8 cellular contexts compared by ENCODE assay signal in genomic region chr14:75127474-75127820, GRCh38. TPM values are rescaled to one million over a fixed set of nuclear protein-coding genes. Genes with fewer than 3 reads are reported as not detected.
DNase-seq lines count a peak whose midpoint lies in the region; ATAC-seq and TF ChIP-seq lines count a peak whose summit lies in the region.
"Not testable (repeated sequence)": the region's sequence is repeated elsewhere in the genome, so short reads cannot be mapped to it uniquely, and the experiment has no call there.

No MANE protein-coding gene starts in this region.

- intact Hi-C loops in CD4-positive, alpha-beta memory T cell (cut with micrococcal nuclease) = loop anchor here (1.0 to 5.0 kb wide), 7 partner anchors 49 to 535 kb away; partner anchors contain the start of genes EIF2B2, ERG28, TMED10 and TTLL5
- intact Hi-C loops in adrenal gland (cut with DNase I); left lung (cut with DNase I): not testable (repeated sequence)

- peak overlapping the region; percentile 93 for H3K9ac ChIP-seq in HUES64 (ENCODE audit: low read depth, low read length)
- H3K9ac ChIP-seq in parathyroid adenoma = peak overlapping the region; percentile 94

- not testable (repeated sequence) for TF ChIP-seq POLR2A in adrenal gland (IDR thresholded peaks at IDR 0.05)

- peaks cover 42% of the 10 kb centered on the region for H3K4me1 ChIP-seq in CD4-positive, alpha-beta memory T cell (ENCODE audit: insufficient read depth, low read length)
- H3K4me1 ChIP-seq in HUES64 (ENCODE audit: insufficient read depth, low read length) = peaks cover 17% of the 10 kb centered on the region
- H3K4me1 ChIP-seq in adrenal gland (replicated peaks in 1 of 2) = peaks cover 11 to 43% of the 10 kb centered on the region in 2 donors
- H3K4me1 ChIP-seq in esophagus (ENCODE audit: control insufficient read depth in 2 of 2, insufficient read depth in 2 of 2, low read length in 1 of 2); thymus (ENCODE audit: control insufficient read depth, insufficient read depth, low read length): not testable (repeated sequence)
- peaks cover 27 to 50% of the 10 kb centered on the region in 2 donors for H3K4me1 ChIP-seq in left lung
- H3K4me1 ChIP-seq in parathyroid adenoma = peaks cover 12% of the 10 kb centered on the region

- H3K9me3 ChIP-seq in CD4-positive, alpha-beta memory T cell (ENCODE audit: control insufficient read depth in 1 of 2, low read length in 2 of 2); HUES64 (ENCODE audit: insufficient read depth, low read depth, low read length); adrenal gland (replicated peaks in 1 of 3); esophagus (ENCODE audit: control insufficient read depth in 2 of 2, insufficient read depth in 1 of 2, low read depth in 1 of 2, low read length in 1 of 2); left lung; parathyroid adenoma (ENCODE audit: control insufficient read depth, low read length); thymus (ENCODE audit: control insufficient read depth): not testable (repeated sequence)

- peaks cover 3 to 26% of the 10 kb centered on the region in 2 donors for H3K36me3 Mint-ChIP-seq in CD4-positive, alpha-beta memory T cell
- H3K36me3 Mint-ChIP-seq in T-helper 2 cell treated with Interferon-gamma antibody and Interleukin-4, amounts not matched to agents 5 μg/mL and 100 μg/mL, for 36 hours (ENCODE audit: low read depth) = peaks cover 17% of the 10 kb centered on the region

- not testable (repeated sequence) for H3K27me3 ChIP-seq in CD4-positive, alpha-beta memory T cell (ENCODE audit: insufficient read depth, low read length); HUES64 (ENCODE audit: insufficient read depth, low read length); adrenal gland; esophagus (ENCODE audit: control insufficient read depth in 1 of 2, insufficient read depth in 2 of 2, low read length in 2 of 2); left lung; parathyroid adenoma (ENCODE audit: control insufficient read depth, insufficient read depth, low read length); thymus (ENCODE audit: control insufficient read depth, insufficient read depth)

- H3K27ac Mint-ChIP-seq in CD4-positive, alpha-beta memory T cell = peak overlapping the region; percentile 95 to 99 (median 99)
- peak overlapping the region; percentile 96 for H3K27ac Mint-ChIP-seq in T-helper 2 cell treated with Interferon-gamma antibody and Interleukin-4, amounts not matched to agents 5 μg/mL and 100 μg/mL, for 36 hours

- 53% methylated on average over 16 of the region's 16 CpGs for WGBS in HUES64
- WGBS in adrenal gland, 4 donors = 12 to 28% (median 21%) methylated on average over 15 to 16 of the region's 16 CpGs
- WGBS in esophagus, 2 donors = 25 to 28% methylated on average over 16 of the region's 16 CpGs
- 44% methylated on average over 16 of the region's 16 CpGs for WGBS in thymus

- CTCF ChIA-PET in CD4-positive, alpha-beta memory T cell (lab: Charles Lee; ENCODE audit: partially characterized antibody) = interaction anchor here (0.8 to 10.5 kb wide), 4 partner anchors 9 to 173 kb away, joined by 3 to 273 read pairs (median 15); no protein-coding TSS in a partner anchor

- H3K27me3 Mint-ChIP-seq in CD4-positive, alpha-beta memory T cell; T-helper 2 cell treated with Interferon-gamma antibody and Interleukin-4, amounts not matched to agents 5 μg/mL and 100 μg/mL, for 36 hours (ENCODE audit: low read depth): not testable (repeated sequence)

- H3K79me2 ChIP-seq in parathyroid adenoma = not testable (repeated sequence)

- POLR2A ChIA-PET in CD4-positive, alpha-beta memory T cell (lab: Charles Lee; ENCODE audit: partially characterized antibody) = interaction anchor here (0.6 to 2.7 kb wide), 20 partner anchors 9 to 533 kb away, joined by 3 to 18 read pairs (median 5); partner anchors contain the start of genes ACYP1, ERG28, TMED10 and TTLL5

- H2AFZ ChIP-seq in parathyroid adenoma = peak overlapping the region; percentile 92

- peak overlapping the region; percentile 94 for H3K27ac ChIP-seq in CD4-positive, alpha-beta memory T cell (ENCODE audit: low read depth, low read length)
- H3K27ac ChIP-seq in HUES64 (ENCODE audit: low read depth, low read length) (peak overlapping the region; percentile 91), adrenal gland (peak overlapping the region; percentile 87 to 96 (median 93)), esophagus (ENCODE audit: low read depth in 2 of 2, low read length in 1 of 2) (peak overlapping the region; percentile 98 to 99), left lung (peak overlapping the region; percentile 94 to 99), parathyroid adenoma (peak overlapping the region; percentile 92), thymus (ENCODE audit: low read depth) (peak overlapping the region; percentile 97)

- TF ChIP-seq CTCF in adrenal gland (IDR thresholded peaks at IDR 0.05); left lung (IDR thresholded peaks at IDR 0.05); parathyroid adenoma (IDR thresholded peaks at IDR 0.05): not testable (repeated sequence)

- ATAC-seq in left lung = peak; percentile 36

- peak overlapping the region; percentile 75 for H3K4me2 ChIP-seq in parathyroid adenoma (ENCODE audit: low read length)

- H3K4me3 Mint-ChIP-seq in CD4-positive, alpha-beta memory T cell = peak overlapping the region; percentile 88 to 98 (median 97)
- peak overlapping the region; percentile 97 for H3K4me3 Mint-ChIP-seq in T-helper 2 cell treated with Interferon-gamma antibody and Interleukin-4, amounts not matched to agents 5 μg/mL and 100 μg/mL, for 36 hours

- peak overlapping the region; percentile 80 to 99 for H3K4me3 ChIP-seq in CD4-positive, alpha-beta memory T cell (ENCODE audit: low read length in 2 of 2)
- peak overlapping the region; percentile 95 for H3K4me3 ChIP-seq in HUES64 (ENCODE audit: low read length)
- H3K4me3 ChIP-seq in adrenal gland = peak overlapping the region; percentile 37 to 84 (median 55)
- H3K4me3 ChIP-seq in esophagus (ENCODE audit: low read depth in 1 of 2, low read length in 2 of 2) = peak overlapping the region; percentile 89 to 98
- peak overlapping the region; percentile 64 to 83 for H3K4me3 ChIP-seq in left lung
- H3K4me3 ChIP-seq in parathyroid adenoma (ENCODE audit: low read depth, low read length) = peak overlapping the region; percentile 85
- peak overlapping the region; percentile 93 for H3K4me3 ChIP-seq in thymus (ENCODE audit: low read length)

- not testable (repeated sequence) for H3K9me3 Mint-ChIP-seq in CD4-positive, alpha-beta memory T cell; T-helper 2 cell treated with Interferon-gamma antibody and Interleukin-4, amounts not matched to agents 5 μg/mL and 100 μg/mL, for 36 hours

- DNase-seq in CD4-positive, alpha-beta memory T cell; T-helper 2 cell treated with Interferon-gamma antibody and Interleukin-4, amounts not matched to agents 5 μg/mL and 100 μg/mL, for 36 hours (ENCODE audit: low spot score); left lung: not testable (repeated sequence)
- peak in 2 of 7 donors; percentile 29 to 39 for DNase-seq in adrenal gland

- H3K36me3 ChIP-seq in CD4-positive, alpha-beta memory T cell (ENCODE audit: insufficient read depth, low read length); HUES64 (ENCODE audit: insufficient read depth, low read length); adrenal gland (replicated peaks in 1 of 2); esophagus (ENCODE audit: control insufficient read depth in 2 of 2, insufficient read depth in 2 of 2, low read length in 1 of 2); parathyroid adenoma (ENCODE audit: control insufficient read depth, insufficient read depth, low read length); thymus (ENCODE audit: control insufficient read depth, insufficient read depth): not testable (repeated sequence)
- peaks cover 0 to 20% of the 10 kb centered on the region in 2 donors for H3K36me3 ChIP-seq in left lung

- H3K4me1 Mint-ChIP-seq in CD4-positive, alpha-beta memory T cell = peaks cover 29 to 51% (median 37%) of the 10 kb centered on the region in 4 donors
- peaks cover 30% of the 10 kb centered on the region for H3K4me1 Mint-ChIP-seq in T-helper 2 cell treated with Interferon-gamma antibody and Interleukin-4, amounts not matched to agents 5 μg/mL and 100 μg/mL, for 36 hours (ENCODE audit: low read depth)

RNA-seq across cellular contexts. Expression of gene NEK9, which starts 0.6 kb away (rescaled TPM):
- total RNA-seq in CD4-positive, alpha-beta memory T cell = 100 to 1,000 TPM; 129 to 133 TPM
- 10 to 100 TPM in 1 of 2 donors, 1 to 10 TPM in 1; 9.8 to 20.2 TPM for polyA plus RNA-seq in CD4-positive, alpha-beta memory T cell
- 28.6 TPM for polyA plus RNA-seq in HUES64 (2013, experiment 1 of 2)
- 37.7 TPM for polyA plus RNA-seq in HUES64 (2013, experiment 2 of 2)
- total RNA-seq in adrenal gland (100 to 1,000 TPM in 4 of 8 donors, 10 to 100 TPM in 4; 66.9 to 165 (median 92.9) TPM), left lung (10 to 100 TPM; 75.8 to 77.7 TPM)
- polyA plus RNA-seq in adrenal gland (10 to 100 TPM; 51.7 to 73.6 (median 62.6) TPM), esophagus (10 to 100 TPM; 18.6 to 27.8 TPM), thymus (62.1 TPM)

RNA-seq across cellular contexts. Expression of gene TMED10, which starts 49.0 kb away (rescaled TPM):
- 100 to 1,000 TPM; 202 to 217 TPM for total RNA-seq in CD4-positive, alpha-beta memory T cell
- 100 to 1,000 TPM; 338 to 425 TPM for polyA plus RNA-seq in CD4-positive, alpha-beta memory T cell
- 93.5 TPM for polyA plus RNA-seq in HUES64 (2013, experiment 1 of 2)
- 97.6 TPM for polyA plus RNA-seq in HUES64 (2013, experiment 2 of 2)
- total RNA-seq in adrenal gland (100 to 1,000 TPM; 156 to 509 (median 319) TPM), left lung (100 to 1,000 TPM; 338 to 391 TPM)
- polyA plus RNA-seq in adrenal gland (100 to 1,000 TPM in 1 of 3 donors, 10 to 100 TPM in 2; 33.7 to 532 (median 65.3) TPM), esophagus (100 to 1,000 TPM in 1 of 2 donors, 10 to 100 TPM in 1; 74.8 to 225 TPM), thymus (122 TPM)

RNA-seq across cellular contexts. Expression of gene ZC2HC1C, which starts 58.0 kb away (rescaled TPM):
- total RNA-seq in CD4-positive, alpha-beta memory T cell = under 1 TPM; 0.76 to 0.97 TPM
- 1 to 10 TPM; 1.5 to 3.6 TPM for polyA plus RNA-seq in CD4-positive, alpha-beta memory T cell
- polyA plus RNA-seq in HUES64 (2013, experiment 1 of 2) = 1.5 TPM
- 1.0 TPM for polyA plus RNA-seq in HUES64 (2013, experiment 2 of 2)
- total RNA-seq in adrenal gland (1 to 10 TPM; 1.9 to 9.5 (median 5.6) TPM), left lung (1 to 10 TPM; 3.1 to 4.6 TPM)
- polyA plus RNA-seq in adrenal gland (10 to 100 TPM in 1 of 3 donors, 1 to 10 TPM in 2; 6.1 to 12.1 (median 6.8) TPM), esophagus (1 to 10 TPM in 1 of 2 donors, under 1 TPM in 1; 0.88 to 3.3 TPM), thymus (7.2 TPM)
